Comparison of ENCODE assay signal across 24 cellular contexts in genomic region chr6:64904616-64905015, GRCh38.
DNase-seq lines count a peak whose midpoint lies in the region; ATAC-seq and TF ChIP-seq lines count a peak whose summit lies in the region.
"Had no signal": no experiment of that assay in that cellular context is flagged by ENCODE, and none has a peak within 500 bp of the region (broad histone marks: within the 10 kb centered on the region; RNA-seq: fewer than 3 reads in every experiment).

No MANE protein-coding gene starts in this region.

- intact Hi-C loops in heart left ventricle (cut with DNase I), result no loop called here

- H2AFZ ChIP-seq in OCI-LY3 (ENCODE audit: low read depth, low read length), result peak overlapping the region; percentile 23; the same call in 1 of the 2 replicates
- H2AFZ ChIP-seq: GM23248 had no signal

- ATAC-seq in heart left ventricle, result no peak
- no peak for ATAC-seq in T-helper 17 cell
- ATAC-seq: A549, GM12878 had no signal

- 79 to 91% (median 84%) methylated on average over 2 of the region's 2 CpGs for WGBS in heart left ventricle, 4 donors

- H3K27me3 Mint-ChIP-seq in T-helper 17 cell, result no peaks in the 10 kb centered on the region
- H3K27me3 Mint-ChIP-seq: CD4-positive, alpha-beta T cell; CD8-positive, alpha-beta memory T cell had no signal

- H3K27me3 ChIP-seq in OCI-LY3 (ENCODE audit: low read depth, low read length) (no peaks in the 10 kb centered on the region), heart left ventricle (no peaks in the 10 kb centered on the region), brain microvascular endothelial cell (replicated peaks) (no peaks in the 10 kb centered on the region)
- H3K27me3 ChIP-seq: BE2C; BLaER1 treated with 17β-estradiol and CSF1 and Interleukin-3, amounts not matched to agents 10 nM and 100 nM had no signal

- DNase-seq in dermis blood vessel endothelial cell (peak; percentile 65), iris pigment epithelial cell (ENCODE audit: low read depth) (peak; percentile 2), NCI-H1694 (lab: John Stamatoyannopoulos, UW) (no peak), heart left ventricle (no peak), brain microvascular endothelial cell (no peak), T-helper 17 cell (no peak)
- DNase-seq: 8988T; ACHN; AML-193; BE2C; CD4-positive, alpha-beta T cell; CD8-positive, alpha-beta memory T cell; DMS 273 treated with DMSO at 0.1 percent for 48 hours; DMS79; EL; GDM1; GM23248; HFFc6 had no signal

- TF ChIP-seq POLR2A in heart left ventricle (IDR thresholded peaks at IDR 0.05), result no peak

- no peaks in the 10 kb centered on the region for H3K4me1 ChIP-seq in OCI-LY3 (ENCODE audit: low read length)
- no peaks in the 10 kb centered on the region for H3K4me1 ChIP-seq in heart left ventricle
- H3K4me1 ChIP-seq: A549; BE2C; BLaER1 treated with 17β-estradiol and CSF1 and Interleukin-3, amounts not matched to agents 10 nM and 100 nM; HAP-1 had no signal

- no peak overlapping the region for H3K9ac ChIP-seq in OCI-LY3 (ENCODE audit: low read length)
- H3K9ac ChIP-seq: BLaER1 treated with 17β-estradiol and CSF1 and Interleukin-3, amounts not matched to agents 10 nM and 100 nM; GM23248 had no signal

- H3K4me1 Mint-ChIP-seq in T-helper 17 cell, result no peaks in the 10 kb centered on the region
- H3K4me1 Mint-ChIP-seq: CD14-positive monocyte; CD8-positive, alpha-beta memory T cell had no signal

- no peaks in the 10 kb centered on the region for H3K79me2 ChIP-seq in OCI-LY3 (ENCODE audit: low read length)

- no peak overlapping the region for H3K4me3 ChIP-seq in OCI-LY3 (ENCODE audit: low read length)
- H3K4me3 ChIP-seq in heart left ventricle, result no peak overlapping the region
- H3K4me3 ChIP-seq in brain microvascular endothelial cell (ENCODE audit: low read depth, low read length), result no peak overlapping the region
- H3K4me3 ChIP-seq: A549; BLaER1 treated with 17β-estradiol and CSF1 and Interleukin-3, amounts not matched to agents 10 nM and 100 nM; GM12878; GM23248; HAP-1 had no signal

- H3K4me3 Mint-ChIP-seq in T-helper 17 cell, result no peak overlapping the region
- H3K4me3 Mint-ChIP-seq: CD14-positive monocyte; CD4-positive, alpha-beta T cell; CD8-positive, alpha-beta memory T cell; HFFc6 had no signal

- H3K27ac Mint-ChIP-seq in T-helper 17 cell, result no peak overlapping the region
- H3K27ac Mint-ChIP-seq: CD4-positive, alpha-beta T cell; CD8-positive, alpha-beta memory T cell; HFFc6 had no signal

- TF ChIP-seq CTCF in OCI-LY3 (IDR thresholded peaks at IDR 0.05; ENCODE audit: low read depth, low read length), result no peak
- TF ChIP-seq CTCF in heart left ventricle (IDR thresholded peaks at IDR 0.05), result no peak
- TF ChIP-seq CTCF in brain microvascular endothelial cell (IDR thresholded peaks at IDR 0.05; ENCODE audit: low read depth, low read length, missing control alignments), result no peak

- peaks cover 3% of the 10 kb centered on the region; the same call in 1 of the 2 replicates for H3K9me3 ChIP-seq in OCI-LY3 (ENCODE audit: insufficient read depth, low read length)
- peaks cover 0 to 4% (median 0%) of the 10 kb centered on the region in 12 donors for H3K9me3 ChIP-seq in heart left ventricle
- no peaks in the 10 kb centered on the region for H3K9me3 ChIP-seq in T-helper 17 cell (ENCODE audit: control insufficient read depth, low read length, poor library complexity, severe bottlenecking)
- H3K9me3 ChIP-seq: A549, BE2C, HAP-1 had no signal

- in situ Hi-C loops in brain microvascular endothelial cell (cut with HindIII; ENCODE audit: low pct_ligation_motif_present, low sequenced_read_pairs), result no loop called here

- no peak overlapping the region for H3K4me2 ChIP-seq in OCI-LY3 (ENCODE audit: low read length)
- H3K4me2 ChIP-seq: A549; BLaER1 treated with 17β-estradiol and CSF1 and Interleukin-3, amounts not matched to agents 10 nM and 100 nM had no signal

- no peaks in the 10 kb centered on the region for H3K36me3 Mint-ChIP-seq in T-helper 17 cell (ENCODE audit: low read depth)
- H3K36me3 Mint-ChIP-seq: CD14-positive monocyte; CD8-positive, alpha-beta memory T cell had no signal

- H4K20me1 ChIP-seq in OCI-LY3 (ENCODE audit: insufficient read depth, low read length), result no peaks in the 10 kb centered on the region
- H4K20me1 ChIP-seq: BLaER1 treated with 17β-estradiol and CSF1 and Interleukin-3, amounts not matched to agents 10 nM and 100 nM had no signal

- H3K27ac ChIP-seq in OCI-LY3 (ENCODE audit: low read length) (no peak overlapping the region), heart left ventricle (no peak overlapping the region), brain microvascular endothelial cell (no peak overlapping the region)
- H3K27ac ChIP-seq: A549; BLaER1 treated with 17β-estradiol and CSF1 and Interleukin-3, amounts not matched to agents 10 nM and 100 nM; GM23248 had no signal

- H3K36me3 ChIP-seq in OCI-LY3 (replicated peaks; ENCODE audit: low read depth, low read length) (no peaks in the 10 kb centered on the region), heart left ventricle (no peaks in the 10 kb centered on the region), brain microvascular endothelial cell (replicated peaks) (no peaks in the 10 kb centered on the region)
- H3K36me3 ChIP-seq: BE2C; BLaER1 treated with 17β-estradiol and CSF1 and Interleukin-3, amounts not matched to agents 10 nM and 100 nM; HAP-1 had no signal

Comparison
In these comparisons a context has a peak if more than half of its experiments do, and no peak if none do; other contexts are left out.
1. DNase-seq: peak in dermis blood vessel endothelial cell (single experiment) and iris pigment epithelial cell (single experiment); none in NCI-H1694 (single experiment), heart left ventricle (0 of 5), brain microvascular endothelial cell (single experiment) and T-helper 17 cell (0 of 3).